8 cellular contexts compared by ENCODE assay signal in the genomic region with DNA sequence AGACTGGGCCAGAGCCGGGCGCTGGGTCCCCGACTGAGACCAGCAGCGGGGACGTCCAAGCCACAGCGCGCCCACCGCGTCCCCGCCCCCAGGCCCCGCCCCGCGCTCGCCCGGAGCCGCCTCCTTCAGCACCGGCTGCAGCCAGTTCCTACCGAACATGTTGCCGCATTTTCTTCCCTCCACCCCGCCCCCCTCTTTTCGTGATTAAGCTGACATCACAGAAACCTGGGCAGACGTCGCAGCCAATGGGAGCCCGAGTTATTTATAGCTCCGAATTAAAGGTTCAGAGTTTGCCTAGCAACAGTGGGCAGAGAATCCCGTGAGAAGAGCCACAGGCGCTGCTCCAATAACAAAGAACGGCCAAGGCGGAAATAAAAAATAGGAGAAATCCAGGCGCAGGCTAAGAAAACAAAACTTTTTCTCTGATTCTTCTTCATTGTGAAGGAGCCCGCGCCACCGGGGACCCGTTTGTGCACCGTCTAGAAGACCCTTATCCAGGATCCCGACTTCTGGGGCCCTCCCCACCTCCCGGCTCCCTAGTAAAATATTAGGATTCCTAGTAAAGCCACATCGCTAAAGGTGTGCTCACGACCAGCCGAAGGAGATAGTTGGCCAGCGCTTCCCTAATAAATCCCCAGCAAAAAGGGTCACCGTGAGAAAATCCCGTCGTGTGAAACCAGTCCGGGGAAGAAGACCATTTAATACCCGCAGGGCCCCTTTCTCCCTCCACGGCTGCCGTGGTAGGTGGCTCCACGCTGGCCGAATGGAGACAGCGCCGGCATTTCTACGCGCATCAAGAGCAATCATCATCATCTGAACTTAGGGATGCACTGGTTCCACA.
DNase-seq lines count a peak whose midpoint lies in the region; ATAC-seq and TF ChIP-seq lines count a peak whose summit lies in the region.

No MANE protein-coding gene starts in this region.

- ATAC-seq in GM19035 (IDR thresholded peaks at IDR 0.05; ENCODE audit: unreplicated experiment) (peak; percentile 82), left colon (peak; percentile 75)

- in situ Hi-C loops in ACHN (cut with HindIII; ENCODE audit: low pct_ligation_motif_present, low pct_unique_long_range_greater_than_20kb, low sequenced_read_pairs), result no loop called here

- peaks cover 22% of the 10 kb centered on the region for H3K36me3 Mint-ChIP-seq in dendritic cell treated with granulocyte-macrophage colony-stimulating factor and Interleukin-4, amounts not matched to agents 40 ng/mL and 50 ng/mL, for 4 days (ENCODE audit: low read depth)

- H3K9me3 Mint-ChIP-seq in dendritic cell treated with granulocyte-macrophage colony-stimulating factor and Interleukin-4, amounts not matched to agents 40 ng/mL and 50 ng/mL, for 4 days, result no peaks in the 10 kb centered on the region

- peaks cover 28% of the 10 kb centered on the region for H3K4me1 Mint-ChIP-seq in dendritic cell treated with granulocyte-macrophage colony-stimulating factor and Interleukin-4, amounts not matched to agents 40 ng/mL and 50 ng/mL, for 4 days (ENCODE audit: low read depth)

- H3K27ac ChIP-seq in HL-60 (replicated peaks), result peak overlapping the region; percentile 71

- H3K27ac Mint-ChIP-seq in dendritic cell treated with granulocyte-macrophage colony-stimulating factor and Interleukin-4, amounts not matched to agents 40 ng/mL and 50 ng/mL, for 4 days, result no peak overlapping the region

- no peak for TF ChIP-seq CTCF in HL-60 (IDR thresholded peaks at IDR 0.05; ENCODE audit: insufficient read depth, low read length)

- H3K27me3 Mint-ChIP-seq in dendritic cell treated with granulocyte-macrophage colony-stimulating factor and Interleukin-4, amounts not matched to agents 40 ng/mL and 50 ng/mL, for 4 days, result peaks cover 54% of the 10 kb centered on the region

- peaks cover 4% of the 10 kb centered on the region for H3K27me3 ChIP-seq in HL-60 (ENCODE audit: insufficient read depth, poor library complexity, severe bottlenecking)

- DNase-seq in ACHN, result peak; percentile 96
- peak; percentile 73 to 95 for DNase-seq in HL-60 (ENCODE audit: low read depth in 1 of 2, low spot score in 1 of 2)
- DNase-seq in NCI-H82 (lab: John Stamatoyannopoulos, UW), result peak; percentile 100
- peak; percentile 86 to 88 for DNase-seq in activated CD4-positive, alpha-beta T cell treated with anti-CD3 and anti-CD28 coated beads, Interleukin-2, amount 50 U/mL, for 48 hours
- peak; percentile 97 to 98 for DNase-seq in left colon
- peak; percentile 66 to 76 for DNase-seq in stimulated activated CD4-positive, alpha-beta T cell treated with anti-CD3 and anti-CD28 coated beads, Interleukin-1b, Interleukin-23, amount 100 ng/mL, for 1 hour (ENCODE audit: low read depth in 2 of 2)

- intact Hi-C loops in dendritic cell treated with granulocyte-macrophage colony-stimulating factor and Interleukin-4, amounts not matched to agents 40 ng/mL and 50 ng/mL, for 4 days (cut with micrococcal nuclease), result no loop called here
- intact Hi-C loops in left colon (cut with DNase I, micrococcal nuclease), result loop anchor here in 1 of 2 donors (5.0 to 10.0 kb wide), 2 partner anchors 131 to 383 kb away; no protein-coding TSS in a partner anchor

- H3K4me3 Mint-ChIP-seq in dendritic cell treated with granulocyte-macrophage colony-stimulating factor and Interleukin-4, amounts not matched to agents 40 ng/mL and 50 ng/mL, for 4 days, result peak overlapping the region; percentile 73

- H3K4me3 ChIP-seq in HL-60 (replicated peaks; ENCODE audit: insufficient read depth, low read length), result peak overlapping the region; percentile 51

Comparison
In these comparisons a context has a peak if more than half of its experiments do, and no peak if none do; other contexts are left out.
1. Peak in every context shown above with its lines: DNase-seq, ATAC-seq, H3K4me3 ChIP-seq and H3K27ac ChIP-seq.